In the genomic region with DNA sequence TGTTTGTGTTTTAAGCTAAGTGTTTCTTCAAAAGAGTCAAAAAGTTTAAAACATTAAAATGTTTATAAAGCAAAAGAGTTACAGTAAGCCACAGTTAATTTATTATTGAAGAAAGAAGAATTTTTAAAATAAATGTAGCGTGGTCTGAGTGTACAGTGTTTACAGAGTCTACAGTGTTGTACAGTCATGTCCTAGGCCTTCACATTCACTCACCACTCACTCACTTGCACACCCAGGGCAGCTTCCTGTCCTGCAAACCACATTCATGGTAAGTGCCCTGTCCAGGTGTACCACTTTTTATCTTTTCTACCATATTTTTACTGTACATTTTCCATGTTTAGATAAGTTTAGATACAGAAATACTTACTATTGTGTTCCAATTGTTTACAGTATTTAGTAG, we compare ENCODE assay signal across 25 cellular contexts.
"Had no signal": no experiment of that assay in that cellular context is flagged by ENCODE, and none has a peak within 500 bp of the region (broad histone marks: within the 10 kb centered on the region; RNA-seq: fewer than 3 reads in every experiment).

No MANE protein-coding gene starts in this region.

- H3K36me3 ChIP-seq: esophagus muscularis mucosa, lower lobe of right lung, ovary, sigmoid colon, stomach, thyroid gland, vagina had no signal

- DNase-seq: dorsolateral prefrontal cortex; effector CD4-positive, alpha-beta T cell; foreskin melanocyte; hypothalamus; immature natural killer cell; islet precursor cell; kidney glomerular epithelial cell; left ventricle myocardium superior; lower lobe of right lung; natural killer cell; occipital lobe; ovary; posterior cingulate gyrus; psoas muscle; right cardiac atrium; sigmoid colon; stimulated activated CD4-positive, alpha-beta T cell treated with anti-CD3 and anti-CD28 coated beads, Interleukin-2, amount 100 ng/mL, for 24 hours; stimulated activated CD4-positive, alpha-beta T cell treated with anti-CD3 and anti-CD28 coated beads, Interleukin-4, amount 100 ng/mL, for 24 hours; stimulated activated naive CD4-positive, alpha-beta T cell treated with Interleukin-2 at 50 U/mL for 16 hours; stomach; thyroid gland; trophoblast cell had no signal

- H3K4me1 ChIP-seq: esophagus muscularis mucosa, lower lobe of right lung, psoas muscle, sigmoid colon, stomach, thyroid gland, vagina had no signal

- H3K27ac ChIP-seq: dorsolateral prefrontal cortex, esophagus muscularis mucosa, lower lobe of right lung, ovary, psoas muscle, sigmoid colon, stomach, thyroid gland, vagina had no signal

- H3K27me3 ChIP-seq: dorsolateral prefrontal cortex, esophagus muscularis mucosa, ovary, sigmoid colon, stomach, thyroid gland, vagina had no signal

- H3K4me3 ChIP-seq: dorsolateral prefrontal cortex, esophagus muscularis mucosa, lower lobe of right lung, ovary, psoas muscle, sigmoid colon, stomach, thyroid gland, vagina had no signal

- H3K9me3 ChIP-seq: esophagus muscularis mucosa, lower lobe of right lung, ovary, psoas muscle, sigmoid colon, stomach, thyroid gland, vagina had no signal

- ATAC-seq: left ventricle myocardium superior; lower lobe of right lung; natural killer cell; psoas muscle; right cardiac atrium; stimulated activated effector memory CD8-positive, alpha-beta T cell treated with anti-CD3 and anti-CD28 coated beads, Interleukin-12 subunit alpha, Interleukin-12 subunit beta, amount 100 ng/mL, for 72 hours had no signal
